Comparison of ENCODE assay signal across 29 cellular contexts in genomic region chr6:75876152-75876551, GRCh38.
"Had no signal": no experiment of that assay in that cellular context is flagged by ENCODE, and none has a peak within 500 bp of the region (broad histone marks: within the 10 kb centered on the region; RNA-seq: fewer than 3 reads in every experiment).

No MANE protein-coding gene starts in this region.

- H3K4me1 Mint-ChIP-seq: naive thymus-derived CD8-positive, alpha-beta T cell; nephron; neural crest cell; stimulated activated naive B cell treated with anti-CD40 and anti-IgM and Interleukin-4, amounts not matched to agents 10 μg/mL and 1 μg/mL and 100 μg/mL, for 72 hours had no signal

- H3K9me3 ChIP-seq: left lung, lower lobe of right lung, pancreas, prostate gland, stomach, testis, thyroid gland, transverse colon, upper lobe of left lung, vagina had no signal

- H3K27me3 Mint-ChIP-seq: naive thymus-derived CD8-positive, alpha-beta T cell; stimulated activated naive B cell treated with anti-CD40 and anti-IgM and Interleukin-4, amounts not matched to agents 10 μg/mL and 1 μg/mL and 100 μg/mL, for 72 hours had no signal

- H3K27me3 ChIP-seq: left lung, pancreas, stomach, testis, thyroid gland, transverse colon, upper lobe of left lung, vagina had no signal

- H3K27ac ChIP-seq: left lung, lower lobe of right lung, pancreas, prostate gland, skin epidermis, stomach, testis, thyroid gland, transverse colon, upper lobe of left lung, vagina had no signal

- H3K4me3 Mint-ChIP-seq: naive thymus-derived CD8-positive, alpha-beta T cell; nephron; neural crest cell; stimulated activated naive B cell treated with anti-CD40 and anti-IgM and Interleukin-4, amounts not matched to agents 10 μg/mL and 1 μg/mL and 100 μg/mL, for 72 hours had no signal

- H3K4me3 ChIP-seq: left lung, lower lobe of right lung, pancreas, prostate gland, skin epidermis, stomach, testis, thyroid gland, transverse colon, upper lobe of left lung, vagina had no signal

- H3K4me1 ChIP-seq: left lung, lower lobe of right lung, pancreas, prostate gland, stomach, testis, thyroid gland, transverse colon, upper lobe of left lung, vagina had no signal

- DNase-seq: kidney; left colon; left lung; lower lobe of right lung; mammary epithelial cell; mesenchymal stem cell; naive thymus-derived CD8-positive, alpha-beta T cell; nucleus accumbens; pancreas; posterior cingulate gyrus; retina; right cardiac atrium; stimulated activated CD4-positive, alpha-beta T cell treated with anti-CD3 and anti-CD28 coated beads, Interleukin-12 subunit alpha, Interleukin-12 subunit beta, amount 100 ng/mL, for 4 hours; stimulated activated CD4-positive, alpha-beta T cell treated with anti-CD3 and anti-CD28 coated beads, Interleukin-15, amount 100 ng/mL, for 24 hours; stimulated activated CD4-positive, alpha-beta T cell treated with anti-CD3 and anti-CD28 coated beads, Interleukin-2, amount 100 ng/mL, for 24 hours; stimulated activated CD4-positive, alpha-beta T cell treated with anti-CD3 and anti-CD28 coated beads, Interleukin-4, amount 100 ng/mL, for 1 hour; stimulated activated naive B cell treated with anti-CD40 and anti-IgM and Interleukin-4, amounts not matched to agents 10 μg/mL and 1 μg/mL and 100 μg/mL, for 72 hours; stimulated activated naive CD8-positive, alpha-beta T cell treated with anti-CD3 and anti-CD28 coated beads, Interleukin-15, Interleukin-2, amounts not matched to agents 100 U/mL and 50 U/mL, for 24 hours; stomach; testis; thyroid gland; transverse colon; upper lobe of left lung had no signal

- H3K36me3 Mint-ChIP-seq: stimulated activated naive B cell treated with anti-CD40 and anti-IgM and Interleukin-4, amounts not matched to agents 10 μg/mL and 1 μg/mL and 100 μg/mL, for 72 hours had no signal

- H3K9me3 Mint-ChIP-seq: naive thymus-derived CD8-positive, alpha-beta T cell; nephron; neural crest cell; stimulated activated naive B cell treated with anti-CD40 and anti-IgM and Interleukin-4, amounts not matched to agents 10 μg/mL and 1 μg/mL and 100 μg/mL, for 72 hours had no signal

- H3K36me3 ChIP-seq: prostate gland had no signal

- ATAC-seq: left colon; left lung; lower lobe of right lung; naive thymus-derived CD8-positive, alpha-beta T cell; pancreas; right cardiac atrium; sciatic nerve; stimulated activated naive B cell treated with anti-CD40 and anti-IgM and Interleukin-4, amounts not matched to agents 10 μg/mL and 1 μg/mL and 100 μg/mL, for 72 hours; stimulated activated naive CD8-positive, alpha-beta T cell treated with anti-CD3 and anti-CD28 coated beads, Interleukin-15, Interleukin-2, amounts not matched to agents 100 U/mL and 50 U/mL, for 24 hours had no signal

- H3K27ac Mint-ChIP-seq: naive thymus-derived CD8-positive, alpha-beta T cell; nephron; stimulated activated naive B cell treated with anti-CD40 and anti-IgM and Interleukin-4, amounts not matched to agents 10 μg/mL and 1 μg/mL and 100 μg/mL, for 72 hours had no signal
